ENCODE assay signal across 1 cellular context in genomic region chr17:73240561-73240960, GRCh38.
A peak's percentile ranks its signal among the peaks of the same experiment; 100 is the strongest.
TF ChIP-seq lines count a peak whose summit lies in the region.

No MANE protein-coding gene starts in this region.

TF ChIP-seq in K562, 482 proteins besides CTCF, POLR2A, EP300 and RAD21:
- TF ChIP-seq ZSCAN32 (CRISPR knock-in tag; IDR thresholded peaks at IDR 0.05), result no peak
- no peak for TF ChIP-seq ZNF274 (IDR thresholded peaks at IDR 0.05; ENCODE audit: borderline replicate concordance, low read depth, low read length)
- no peak for TF ChIP-seq DLX4 (CRISPR knock-in tag; IDR thresholded peaks at IDR 0.05)
- 0 out of 2 replicates have a peak, but pooled peaks have one; percentile 27 for TF ChIP-seq RAD51 (IDR thresholded peaks at IDR 0.05; ENCODE audit: borderline replicate concordance, low read depth)
